Comparison of ENCODE assay signal across 27 cellular contexts in the genomic region with DNA sequence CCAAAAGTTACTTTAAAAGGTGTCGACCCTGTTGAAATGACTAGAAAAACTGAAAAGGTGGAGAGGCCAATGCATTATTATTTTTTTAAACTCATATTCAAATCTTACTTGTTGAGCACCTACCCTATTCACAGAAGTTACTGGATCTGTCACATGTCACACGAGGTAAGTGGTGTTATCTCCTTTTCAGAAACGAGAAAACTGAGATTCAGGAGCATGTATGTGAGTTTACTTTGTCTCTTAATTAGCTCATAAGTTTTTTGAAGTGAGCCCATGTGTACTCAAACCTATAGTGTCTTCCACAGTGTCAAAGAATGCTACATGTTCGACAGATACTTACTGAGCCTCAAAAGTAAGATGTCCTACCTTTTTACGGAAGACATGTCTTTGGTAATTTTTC.
"Had no signal": no experiment of that assay in that cellular context is flagged by ENCODE, and none has a peak within 500 bp of the region (broad histone marks: within the 10 kb centered on the region; RNA-seq: fewer than 3 reads in every experiment).

No MANE protein-coding gene starts in this region.

- H3K79me2 ChIP-seq: parathyroid adenoma had no signal

- H3K4me1 ChIP-seq: parathyroid adenoma, psoas muscle, spleen, uterus had no signal

- H3K36me3 ChIP-seq: neural progenitor cell, ovary, spleen, suprapubic skin, tibial artery, transverse colon, upper lobe of right lung, uterus had no signal

- H3K9ac ChIP-seq: neural progenitor cell, parathyroid adenoma had no signal

- H2AFZ ChIP-seq: neural progenitor cell, parathyroid adenoma had no signal

- H3K4me3 ChIP-seq: neural progenitor cell, ovary, psoas muscle, skin epidermis, smooth muscle cell, spleen, suprapubic skin, testis, tibial artery, transverse colon, upper lobe of right lung, uterus had no signal

- H3K9me3 ChIP-seq: ovary, psoas muscle, spleen, suprapubic skin, testis, tibial artery, transverse colon, upper lobe of right lung, uterus had no signal

- ATAC-seq: natural killer cell; psoas muscle; right cardiac atrium; sciatic nerve; stimulated activated memory B cell treated with anti-CD40 and anti-IgM and Interleukin-4, amounts not matched to agents 10 μg/mL and 1 μg/mL and 100 μg/mL, for 72 hours; stimulated activated naive CD8-positive, alpha-beta T cell treated with anti-CD3 and anti-CD28 coated beads, Interleukin-15, amount 100 ng/mL, for 72 hours; stimulated activated naive CD8-positive, alpha-beta T cell treated with anti-CD3 and anti-CD28 coated beads, Interleukin-15, Interleukin-2, amounts not matched to agents 100 U/mL and 50 U/mL, for 24 hours; upper lobe of right lung had no signal

- H3K27ac ChIP-seq: neural progenitor cell, ovary, parathyroid adenoma, psoas muscle, skin epidermis, spleen, suprapubic skin, testis, tibial artery, upper lobe of right lung, uterus had no signal

- DNase-seq: natural killer cell; occipital lobe; ovary; psoas muscle; right cardiac atrium; spleen; stimulated activated CD4-positive, alpha-beta T cell treated with anti-CD3 and anti-CD28 coated beads, Interleukin-12 subunit alpha, Interleukin-12 subunit beta, amount 100 ng/mL, for 4 hours; stimulated activated CD4-positive, alpha-beta T cell treated with anti-CD3 and anti-CD28 coated beads, Interleukin-1b, Interleukin-23, amount 100 ng/mL, for 48 hours; stimulated activated CD4-positive, alpha-beta T cell treated with anti-CD3 and anti-CD28 coated beads, Interleukin-4, amount 100 ng/mL, for 1 hour; stimulated activated CD4-positive, alpha-beta T cell treated with anti-CD3 and anti-CD28 coated beads, Interleukin-4, amount 100 ng/mL, for 4 hours; stimulated activated CD8-positive, alpha-beta memory T cell treated with anti-CD3 and anti-CD28 coated beads, Interleukin-4, amount 100 ng/mL, for 48 hours; stimulated activated naive CD4-positive, alpha-beta T cell; stimulated activated naive CD8-positive, alpha-beta T cell treated with anti-CD3 and anti-CD28 coated beads, Interleukin-15, amount 100 ng/mL, for 72 hours; stimulated activated naive CD8-positive, alpha-beta T cell treated with anti-CD3 and anti-CD28 coated beads, Interleukin-15, Interleukin-2, amounts not matched to agents 100 U/mL and 50 U/mL, for 24 hours; substantia nigra; testis; tibial artery; transverse colon; upper lobe of right lung; uterus had no signal

- H3K4me2 ChIP-seq: neural progenitor cell, smooth muscle cell had no signal

- H3K27me3 ChIP-seq: neural progenitor cell, ovary, spleen, suprapubic skin, testis, tibial artery, transverse colon, upper lobe of right lung, uterus had no signal
